ENCODE assay signal across 34 cellular contexts in the genomic region with DNA sequence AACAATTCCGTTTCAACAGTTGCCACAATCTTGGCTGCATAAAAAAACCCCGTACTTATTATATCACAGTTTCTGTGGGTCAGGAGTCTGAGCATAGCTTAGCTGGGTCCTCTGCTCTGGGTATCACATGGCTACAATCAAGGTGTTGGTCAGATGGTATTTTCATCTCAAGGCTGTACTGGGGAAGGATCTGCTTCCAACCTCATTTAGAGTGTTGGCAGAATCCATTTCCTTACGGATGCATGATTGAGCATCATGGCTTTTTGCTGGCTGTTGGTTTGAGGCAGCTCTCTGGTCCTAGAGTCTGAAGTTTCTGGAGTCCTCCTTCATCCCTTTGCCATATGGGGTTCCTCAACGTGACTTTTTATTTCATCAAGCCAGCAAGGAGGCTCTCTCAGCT.
"Had no signal": no experiment of that assay in that cellular context is flagged by ENCODE, and none has a peak within 500 bp of the region (broad histone marks: within the 10 kb centered on the region; RNA-seq: fewer than 3 reads in every experiment).

No MANE protein-coding gene starts in this region.

- H3K27ac Mint-ChIP-seq: activated naive CD4-positive, alpha-beta T cell treated with anti-CD3 and anti-CD28 coated beads for 36 hours; activated naive CD4-positive, alpha-beta T cell treated with anti-CD3 and anti-CD28 coated beads, Interleukin-2, amount 10 ng/mL, durations not matched to agents 7 days and 5 days; activated naive CD4-positive, alpha-beta T cell treated with anti-CD3 and anti-CD28 coated beads, Interleukin-2, amount 50 U/mL, for 24 hours; activated naive CD4-positive, alpha-beta T cell treated with anti-CD3 and anti-CD28 coated beads, Interleukin-2, amount 50 U/mL, for 72 hours; activated naive CD8-positive, alpha-beta T cell; activated naive CD8-positive, alpha-beta T cell treated with anti-CD3 and anti-CD28 coated beads for 36 hours; activated naive CD8-positive, alpha-beta T cell treated with anti-CD3 and anti-CD28 coated beads, Interleukin-2, amount 10 ng/mL, durations not matched to agents 7 days and 5 days; activated naive CD8-positive, alpha-beta T cell treated with anti-CD3 and anti-CD28 coated beads, Interleukin-2, amount 50 U/mL, for 24 hours; activated T-cell treated with anti-CD3 and anti-CD28 coated beads, Interleukin-2, amount 50 U/mL, for 72 hours; activated T-helper 1 cell treated with anti-CD3 and anti-CD28 coated beads, Interleukin-12 subunit alpha, Interleukin-12 subunit beta, Interleukin-2, Interleukin-4 antibody, amounts not matched to agents 30 ng/mL and 10 ng/mL and 1 ng/mL, durations not matched to agents 14 hours and 24 hours and 36 hours; activated T-helper 17 cell treated with anti-CD3 and anti-CD28 coated beads, Interleukin-2, amount 50 U/mL, for 72 hours; activated T-helper 2 cell treated with anti-CD3 and anti-CD28 coated beads, Interferon-gamma antibody, Interleukin-2, Interleukin-4, amounts not matched to agents 10 μg/mL and 5 μg/mL and 100 μg/mL, durations not matched to agents 14 hours and 24 hours and 36 hours; brain had no signal

- H3K27me3 Mint-ChIP-seq: activated naive CD4-positive, alpha-beta T cell treated with anti-CD3 and anti-CD28 coated beads, Interleukin-2, amount 10 ng/mL, durations not matched to agents 7 days and 5 days had no signal

- H3K9me3 Mint-ChIP-seq: activated naive CD4-positive, alpha-beta T cell treated with anti-CD3 and anti-CD28 coated beads for 36 hours; activated naive CD4-positive, alpha-beta T cell treated with anti-CD3 and anti-CD28 coated beads, Interleukin-2, amount 10 ng/mL, durations not matched to agents 7 days and 5 days; activated naive CD4-positive, alpha-beta T cell treated with anti-CD3 and anti-CD28 coated beads, Interleukin-2, amount 50 U/mL, for 24 hours; activated naive CD8-positive, alpha-beta T cell treated with anti-CD3 and anti-CD28 coated beads for 36 hours; activated naive CD8-positive, alpha-beta T cell treated with anti-CD3 and anti-CD28 coated beads, Interleukin-2, amount 10 ng/mL, durations not matched to agents 7 days and 5 days; activated T-cell treated with anti-CD3 and anti-CD28 coated beads, Interleukin-2, amount 50 U/mL, for 4 hours; activated T-helper 1 cell treated with anti-CD3 and anti-CD28 coated beads, Interleukin-12 subunit alpha, Interleukin-12 subunit beta, Interleukin-2, Interleukin-4 antibody, amounts not matched to agents 30 ng/mL and 10 ng/mL and 1 ng/mL, durations not matched to agents 14 hours and 24 hours and 36 hours; activated T-helper 17 cell treated with anti-CD3 and anti-CD28 coated beads, Interleukin-2, amount 50 U/mL, for 72 hours; activated T-helper 2 cell treated with anti-CD3 and anti-CD28 coated beads, Interferon-gamma antibody, Interleukin-2, Interleukin-4, amounts not matched to agents 10 μg/mL and 5 μg/mL and 100 μg/mL, durations not matched to agents 14 hours and 24 hours and 36 hours had no signal

- DNase-seq: activated effector memory CD4-positive, alpha-beta T cell treated with anti-CD3 and anti-CD28 coated beads, Interleukin-2, amount 50 U/mL, for 16 hours; activated effector memory CD4-positive, alpha-beta T cell treated with Interleukin-2 at 50 U/mL for 16 hours; activated gamma-delta T cell; activated gamma-delta T cell treated with Interleukin-2 at 50 U/mL for 16 hours; activated naive CD4-positive, alpha-beta T cell; activated naive CD4-positive, alpha-beta T cell treated with anti-CD3 and anti-CD28 coated beads for 36 hours; activated naive CD4-positive, alpha-beta T cell treated with anti-CD3 and anti-CD28 coated beads, Interleukin-2, amount 10 ng/mL, durations not matched to agents 7 days and 5 days; activated naive CD4-positive, alpha-beta T cell treated with anti-CD3 and anti-CD28 coated beads, Interleukin-2, amount 50 U/mL, for 16 hours; activated naive CD4-positive, alpha-beta T cell treated with Interleukin-2 at 50 U/mL for 16 hours; activated naive CD8-positive, alpha-beta T cell treated with anti-CD3 and anti-CD28 coated beads for 36 hours; activated naive CD8-positive, alpha-beta T cell treated with anti-CD3 and anti-CD28 coated beads, Interleukin-2, amount 10 ng/mL, durations not matched to agents 7 days and 5 days; activated naive CD8-positive, alpha-beta T cell treated with anti-CD3 and anti-CD28 coated beads, Interleukin-2, amount 50 U/mL, for 24 hours; activated T-cell treated with anti-CD3 and anti-CD28 coated beads for 4 hours; activated T-cell treated with anti-CD3 and anti-CD28 coated beads, Interleukin-2, amount 50 U/mL, for 1 hour; activated T-cell treated with anti-CD3 and anti-CD28 coated beads, Interleukin-2, amount 50 U/mL, for 4 hours; activated T-cell treated with anti-CD3 and anti-CD28 coated beads, Interleukin-2, amount 50 U/mL, for 48 hours; activated T-cell treated with anti-CD3 and anti-CD28 coated beads, Interleukin-2, amount 50 U/mL, for 72 hours; adrenal gland; amniotic stem cell; amygdala; anterior cingulate cortex; aorta; body of pancreas; brain microvascular endothelial cell; central memory CD4-positive, alpha-beta T cell; cerebellar nuclear complex had no signal

- H3K4me1 Mint-ChIP-seq: activated naive CD4-positive, alpha-beta T cell treated with anti-CD3 and anti-CD28 coated beads, Interleukin-2, amount 10 ng/mL, durations not matched to agents 7 days and 5 days; activated naive CD4-positive, alpha-beta T cell treated with anti-CD3 and anti-CD28 coated beads, Interleukin-2, amount 50 U/mL, for 24 hours; activated naive CD8-positive, alpha-beta T cell treated with anti-CD3 and anti-CD28 coated beads for 36 hours; activated naive CD8-positive, alpha-beta T cell treated with anti-CD3 and anti-CD28 coated beads, Interleukin-2, amount 10 ng/mL, durations not matched to agents 7 days and 5 days; activated naive CD8-positive, alpha-beta T cell treated with anti-CD3 and anti-CD28 coated beads, Interleukin-2, amount 50 U/mL, for 24 hours; activated T-helper 17 cell treated with anti-CD3 and anti-CD28 coated beads, Interleukin-2, amount 50 U/mL, for 72 hours; central memory CD8-positive, alpha-beta T cell had no signal

- H3K4me3 Mint-ChIP-seq: activated naive CD4-positive, alpha-beta T cell treated with anti-CD3 and anti-CD28 coated beads for 36 hours; activated naive CD4-positive, alpha-beta T cell treated with anti-CD3 and anti-CD28 coated beads, Interleukin-2, amount 10 ng/mL, durations not matched to agents 7 days and 5 days; activated naive CD4-positive, alpha-beta T cell treated with anti-CD3 and anti-CD28 coated beads, Interleukin-2, amount 50 U/mL, for 24 hours; activated naive CD8-positive, alpha-beta T cell; activated naive CD8-positive, alpha-beta T cell treated with anti-CD3 and anti-CD28 coated beads for 36 hours; activated naive CD8-positive, alpha-beta T cell treated with anti-CD3 and anti-CD28 coated beads, Interleukin-2, amount 10 ng/mL, durations not matched to agents 7 days and 5 days; activated naive CD8-positive, alpha-beta T cell treated with anti-CD3 and anti-CD28 coated beads, Interleukin-2, amount 50 U/mL, for 24 hours; activated T-cell treated with anti-CD3 and anti-CD28 coated beads, Interleukin-2, amount 50 U/mL, for 4 hours; activated T-cell treated with anti-CD3 and anti-CD28 coated beads, Interleukin-2, amount 50 U/mL, for 72 hours; activated T-helper 1 cell treated with anti-CD3 and anti-CD28 coated beads, Interleukin-12 subunit alpha, Interleukin-12 subunit beta, Interleukin-2, Interleukin-4 antibody, amounts not matched to agents 30 ng/mL and 10 ng/mL and 1 ng/mL, durations not matched to agents 14 hours and 24 hours and 36 hours; activated T-helper 17 cell treated with anti-CD3 and anti-CD28 coated beads, Interleukin-2, amount 50 U/mL, for 72 hours; brain; central memory CD8-positive, alpha-beta T cell had no signal

- H3K36me3 Mint-ChIP-seq: activated naive CD4-positive, alpha-beta T cell treated with anti-CD3 and anti-CD28 coated beads, Interleukin-2, amount 10 ng/mL, durations not matched to agents 7 days and 5 days; activated naive CD4-positive, alpha-beta T cell treated with anti-CD3 and anti-CD28 coated beads, Interleukin-2, amount 50 U/mL, for 24 hours; activated naive CD4-positive, alpha-beta T cell treated with anti-CD3 and anti-CD28 coated beads, Interleukin-2, amount 50 U/mL, for 72 hours; activated naive CD8-positive, alpha-beta T cell; activated naive CD8-positive, alpha-beta T cell treated with anti-CD3 and anti-CD28 coated beads for 36 hours; activated naive CD8-positive, alpha-beta T cell treated with anti-CD3 and anti-CD28 coated beads, Interleukin-2, amount 10 ng/mL, durations not matched to agents 7 days and 5 days; brain had no signal
